ENCODE assay signal across 8 cellular contexts in the genomic region with DNA sequence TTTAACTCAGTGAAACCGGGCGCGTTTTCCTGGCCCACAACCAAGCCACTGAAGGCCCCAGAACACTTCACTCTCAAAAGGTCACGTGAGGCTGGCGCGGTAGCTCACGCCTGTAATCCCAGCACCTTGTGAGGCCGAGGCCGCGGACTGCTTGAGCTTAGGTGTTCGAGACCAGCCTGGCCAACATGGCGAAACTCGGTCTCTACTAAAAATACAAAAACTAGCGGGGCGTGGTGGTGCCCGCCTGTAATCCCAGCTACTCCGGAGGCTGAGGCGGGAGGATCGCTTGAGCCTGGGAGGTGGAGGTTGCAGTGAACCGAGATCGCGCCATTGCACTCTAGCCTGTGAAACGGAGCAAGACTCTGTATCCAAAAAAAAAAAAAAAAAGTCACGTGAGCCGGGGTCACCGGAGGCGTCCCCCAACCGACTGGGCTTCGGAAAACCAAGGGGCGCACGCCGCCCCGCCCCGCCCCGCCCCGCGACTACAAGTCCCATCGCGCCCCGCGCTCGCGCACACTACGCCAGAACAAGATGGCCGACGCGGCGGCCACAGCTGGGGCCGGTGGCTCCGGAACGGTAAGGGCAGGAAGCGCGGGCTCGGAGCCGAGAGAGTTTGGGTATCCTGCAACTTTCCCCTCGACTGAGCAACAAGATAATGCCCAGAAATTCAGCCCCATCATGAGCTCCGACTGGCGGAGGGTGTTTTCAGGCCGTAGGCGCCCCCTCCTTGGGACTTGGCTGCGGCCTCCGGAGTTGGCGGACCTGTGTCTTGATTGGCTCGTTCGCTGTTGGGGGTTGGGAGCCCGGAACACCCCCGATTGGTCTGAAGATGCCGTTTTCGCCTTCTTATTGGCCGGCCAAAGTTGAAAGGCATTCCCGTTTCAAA. TPM values are rescaled to one million over a fixed set of nuclear protein-coding genes. Genes with fewer than 3 reads are reported as not detected.
DNase-seq lines count a peak whose midpoint lies in the region; ATAC-seq and TF ChIP-seq lines count a peak whose summit lies in the region.

A gene with protein sequence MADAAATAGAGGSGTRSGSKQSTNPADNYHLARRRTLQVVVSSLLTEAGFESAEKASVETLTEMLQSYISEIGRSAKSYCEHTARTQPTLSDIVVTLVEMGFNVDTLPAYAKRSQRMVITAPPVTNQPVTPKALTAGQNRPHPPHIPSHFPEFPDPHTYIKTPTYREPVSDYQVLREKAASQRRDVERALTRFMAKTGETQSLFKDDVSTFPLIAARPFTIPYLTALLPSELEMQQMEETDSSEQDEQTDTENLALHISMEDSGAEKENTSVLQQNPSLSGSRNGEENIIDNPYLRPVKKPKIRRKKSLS (plus strand): TSS at position 514 of the 886 bp plus-strand sequence. CDS start 18 bp downstream, at position 532.

- H3K4me1 ChIP-seq in Peyer's patch, result peaks cover 0 to 57% (median 5%) of the 10 kb centered on the region in 4 donors
- peaks cover 56 to 77% (median 69%) of the 10 kb centered on the region in 4 donors for H3K4me1 ChIP-seq in esophagus muscularis mucosa

- DNase-seq in DMS79 (lab: John Stamatoyannopoulos, UW), result peak; percentile 79
- peak; percentile 90 to 95 (median 94) for DNase-seq in Peyer's patch
- DNase-seq in activated T-cell treated with anti-CD3 and anti-CD28 coated beads, Interleukin-2, amount 50 U/mL, for 48 hours, result peak; percentile 94
- DNase-seq in esophagus muscularis mucosa (ENCODE audit: extremely low spot score), result peak; percentile 99
- DNase-seq in myocyte (ENCODE audit: low read depth), result peak; percentile 94
- peak; percentile 80 to 87 for DNase-seq in stimulated activated CD8-positive, alpha-beta memory T cell treated with anti-CD3 and anti-CD28 coated beads, Interleukin-7, amount 100 ng/mL, for 48 hours (ENCODE audit: extremely low read depth in 1 of 2, low read depth in 1 of 2)

- no peaks in the 10 kb centered on the region for H3K27me3 ChIP-seq in Peyer's patch
- H3K27me3 ChIP-seq in esophagus muscularis mucosa, result no peaks in the 10 kb centered on the region

- peak within 1 kb of the TSS; percentile 93 for H3K27ac ChIP-seq in KOPT-K1 (ENCODE audit: low read depth, low read length, poor library complexity, severe bottlenecking)
- peak within 1 kb of the TSS; percentile 89 to 95 (median 90) for H3K27ac ChIP-seq in Peyer's patch
- peak within 1 kb of the TSS; percentile 91 to 96 (median 94) for H3K27ac ChIP-seq in esophagus muscularis mucosa (replicated peaks in 1 of 4)

- peaks cover 31% of the 10 kb centered on the region for H3K36me3 ChIP-seq in KOPT-K1 (ENCODE audit: insufficient read depth, low read length)
- peaks cover 0 to 14% (median 0%) of the 10 kb centered on the region in 3 donors for H3K36me3 ChIP-seq in Peyer's patch
- peaks cover 7 to 35% (median 31%) of the 10 kb centered on the region in 4 donors for H3K36me3 ChIP-seq in esophagus muscularis mucosa

- H3K4me3 ChIP-seq in Peyer's patch (peak within 1 kb of the TSS; percentile 55 to 89 (median 72)), esophagus muscularis mucosa (peak within 1 kb of the TSS; percentile 73 to 92 (median 81))

- TF ChIP-seq POLR2A in Peyer's patch (IDR thresholded peaks at IDR 0.05), result peak; percentile 90 to 92
- TF ChIP-seq POLR2A in esophagus muscularis mucosa (IDR thresholded peaks at IDR 0.05; ENCODE audit: low read depth), result peak; percentile 74

- 24% methylated on average over 36 of the region's 71 CpGs for WGBS in esophagus muscularis mucosa

- intact Hi-C loops in esophagus muscularis mucosa (cut with DNase I), result no loop called here

- no peak for TF ChIP-seq EP300 in esophagus muscularis mucosa (IDR thresholded peaks at IDR 0.05)

- no peaks in the 10 kb centered on the region for H3K9me3 ChIP-seq in KOPT-K1 (ENCODE audit: insufficient read depth, low read length, poor library complexity, severe bottlenecking)
- H3K9me3 ChIP-seq in Peyer's patch, result no peaks in the 10 kb centered on the region
- no peaks in the 10 kb centered on the region for H3K9me3 ChIP-seq in esophagus muscularis mucosa

- peak; percentile 67 for ATAC-seq in GM21786 (IDR thresholded peaks at IDR 0.05; ENCODE audit: unreplicated experiment)

- TF ChIP-seq CTCF in Peyer's patch (IDR thresholded peaks at IDR 0.05), result peak in 1 of 6 experiments; percentile 19
- peak in 1 of 3 experiments; percentile 16 for TF ChIP-seq CTCF in esophagus muscularis mucosa (IDR thresholded peaks at IDR 0.05)

RNA-seq across cellular contexts. Expression of the gene that starts here (rescaled TPM):
- 10 to 100 TPM; 24.5 to 37.6 (median 24.6) TPM for total RNA-seq in Peyer's patch
- total RNA-seq in esophagus muscularis mucosa, result 10 to 100 TPM; 16.7 to 35.2 (median 25.9) TPM
- 18.9 and 25.1 TPM in 2 replicates for total RNA-seq in myocyte
- polyA plus RNA-seq in myocyte (2012), result 10.4 TPM

Comparison
In these comparisons a context has a peak if more than half of its experiments do, and no peak if none do; other contexts are left out.
1. Peak in every context shown above with its lines: DNase-seq, ATAC-seq, H3K4me3 ChIP-seq and H3K27ac ChIP-seq.